Comparison of ENCODE assay signal across 9 cellular contexts in the genomic region with DNA sequence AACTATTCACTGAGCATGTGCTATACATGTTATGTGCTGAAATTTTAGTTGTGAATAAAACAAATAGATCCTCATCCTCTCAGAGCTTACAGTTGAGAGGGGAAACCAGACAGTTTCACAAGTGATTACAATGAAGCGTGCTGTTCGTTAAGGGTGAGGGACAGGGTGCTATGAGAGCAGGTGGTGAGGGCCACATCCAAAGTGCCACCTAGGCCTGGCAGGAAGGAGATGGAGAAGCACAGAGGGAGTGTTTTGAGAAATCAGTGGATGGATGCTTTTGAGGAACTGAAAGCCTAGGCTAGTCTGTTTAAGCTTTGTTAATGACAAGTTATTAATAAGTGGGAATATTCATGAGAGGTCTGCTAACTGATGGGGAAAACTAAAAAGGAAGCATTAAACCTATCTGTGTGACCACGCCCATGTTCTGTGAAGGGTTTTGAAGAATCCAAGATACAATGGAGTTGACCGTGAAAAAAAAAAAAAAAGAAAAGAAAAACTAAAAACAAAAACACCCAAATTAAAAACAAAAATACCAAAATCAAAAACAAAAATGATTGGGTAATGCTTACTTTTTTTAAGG. TPM values are rescaled to one million over a fixed set of nuclear protein-coding genes. Genes with fewer than 3 reads are reported as not detected.
A peak's percentile ranks its signal among the peaks of the same experiment; 100 is the strongest.
DNase-seq lines count a peak whose midpoint lies in the region; ATAC-seq, FAIRE-seq and TF ChIP-seq lines count a peak whose summit lies in the region.
"Had no signal": no experiment of that assay in that cellular context is flagged by ENCODE, and none has a peak within 500 bp of the region (broad histone marks: within the 10 kb centered on the region; RNA-seq: fewer than 3 reads in every experiment).

No MANE protein-coding gene starts in this region.

- CTCF ChIA-PET in SK-N-SH (lab: Yijun Ruan, JAX), result interaction anchor here (1.0 to 2.4 kb wide), 2 partner anchors 8 to 74 kb away, joined by 4 to 8 read pairs; no protein-coding TSS in a partner anchor

- peaks cover 7% of the 10 kb centered on the region; the same call in 2 of the 3 replicates for H3K4me1 Mint-ChIP-seq in GM23338

- peaks cover 71% of the 10 kb centered on the region for H3K4me1 ChIP-seq in Karpas-422 (ENCODE audit: low read length)
- H3K4me1 ChIP-seq in kidney (ENCODE audit: control insufficient read depth in 1 of 2, insufficient read depth in 1 of 2, low read depth in 1 of 2, low read length in 2 of 2), result peaks cover 0 to 4% of the 10 kb centered on the region in 2 donors
- H3K4me1 ChIP-seq in GM23338 (ENCODE audit: insufficient read depth), result peaks cover 11% of the 10 kb centered on the region
- H3K4me1 ChIP-seq in SK-N-SH (ENCODE audit: control insufficient read depth in 1 of 2, insufficient read depth in 2 of 2, low read depth in 1 of 2, low read length in 1 of 2), result no peaks in the 10 kb centered on the region; a peak in 2 of 4 replicates

- H3K36me3 ChIP-seq in Karpas-422 (ENCODE audit: insufficient read depth, low read length), result 0 out of 2 replicates have a peak, but pooled peaks cover 3% of the 10 kb centered on the region
- no peaks in the 10 kb centered on the region for H3K36me3 ChIP-seq in kidney (ENCODE audit: control insufficient read depth in 1 of 2, insufficient read depth in 2 of 2, low read length in 2 of 2)
- no peaks in the 10 kb centered on the region for H3K36me3 ChIP-seq in GM23338 (ENCODE audit: insufficient read depth)
- no peaks in the 10 kb centered on the region for H3K36me3 ChIP-seq in SK-N-SH (replicated peaks in 1 of 2; ENCODE audit: control insufficient read depth in 1 of 2, insufficient read depth in 2 of 2, low read length in 1 of 2)

- H3K36me3 Mint-ChIP-seq in GM23338 (ENCODE audit: low read depth), result no peaks in the 10 kb centered on the region

- POLR2A ChIA-PET in SK-N-SH (lab: Yijun Ruan, JAX), result no interaction called here

- no peaks in the 10 kb centered on the region for H3K27me3 ChIP-seq in Karpas-422 (ENCODE audit: low read length)
- no peaks in the 10 kb centered on the region for H3K27me3 ChIP-seq in GM23338 (ENCODE audit: insufficient read depth)
- H3K27me3 ChIP-seq in SK-N-SH (ENCODE audit: insufficient read depth), result no peaks in the 10 kb centered on the region

- no peaks in the 10 kb centered on the region; the same call in 2 of the 3 replicates for H3K9me3 Mint-ChIP-seq in GM23338

- no peak for TF ChIP-seq EP300 in SK-N-SH (IDR thresholded peaks at IDR 0.05; ENCODE audit: borderline replicate concordance in 1 of 2, low read depth in 1 of 2, low read length in 1 of 2)

- H3K27ac Mint-ChIP-seq in GM23338, result no peak overlapping the region

- H4K20me1 ChIP-seq in Karpas-422 (ENCODE audit: insufficient read depth, low read depth, low read length) (peaks cover 36% of the 10 kb centered on the region), GM23338 (replicated peaks; ENCODE audit: insufficient read depth) (no peaks in the 10 kb centered on the region), SK-N-SH (ENCODE audit: insufficient read depth) (no peaks in the 10 kb centered on the region)

- no peak overlapping the region for H2AFZ ChIP-seq in Karpas-422 (ENCODE audit: low read length)
- no peak overlapping the region for H2AFZ ChIP-seq in GM23338
- no peak overlapping the region for H2AFZ ChIP-seq in SK-N-SH (ENCODE audit: low read depth)

- peaks cover 8% of the 10 kb centered on the region for H3F3A ChIP-seq in GM23338 (replicated peaks; ENCODE audit: low read depth)
- H3F3A ChIP-seq in SK-N-SH (replicated peaks; ENCODE audit: insufficient read depth), result peaks cover 4% of the 10 kb centered on the region

- H3K4me3 Mint-ChIP-seq in GM23338, result no peak overlapping the region

- H3K27ac ChIP-seq in Karpas-422 (ENCODE audit: low read length), result peak overlapping the region; percentile 28
- no peak overlapping the region for H3K27ac ChIP-seq in kidney (ENCODE audit: low read depth in 2 of 2, low read length in 2 of 2)
- H3K27ac ChIP-seq in GM23338 (ENCODE audit: low read depth), result no peak overlapping the region
- H3K27ac ChIP-seq in SK-N-SH (ENCODE audit: low read depth in 2 of 2, low read length in 1 of 2), result no peak overlapping the region

- intact Hi-C loops in kidney (cut with DNase I), result no loop called here

- TF ChIP-seq RAD21 in SK-N-SH (IDR thresholded peaks at IDR 0.05; ENCODE audit: low read length), result no peak

- H3K9ac ChIP-seq in Karpas-422 (ENCODE audit: low read length) (no peak overlapping the region), kidney (ENCODE audit: low read length in 2 of 2) (no peak overlapping the region), SK-N-SH (no peak overlapping the region)

- ATAC-seq in GM18873 (IDR thresholded peaks at IDR 0.05; ENCODE audit: low FRiP score, unreplicated experiment) (peak; percentile 59), GM21825 (IDR thresholded peaks at IDR 0.05; ENCODE audit: unreplicated experiment) (peak; percentile 80), GM23338 (no peak)

- DNase-seq in Karpas-422 (no peak), kidney (no peak), GM23338 (ENCODE audit: low spot score) (no peak), HT-29 (ENCODE audit: low spot score) (no peak), occipital lobe (lab: John Stamatoyannopoulos, UW) (no peak), SK-N-SH (no peak)
- DNase-seq: NCI-H1105 had no signal

- peaks cover 3% of the 10 kb centered on the region for H3K27me3 Mint-ChIP-seq in GM23338 (ENCODE audit: insufficient read depth, low read depth, poor library complexity)

- WGBS in SK-N-SH (ENCODE audit: low lambda C conversion rate), result 33% methylated on average over 4 of the region's 4 CpGs

- H3K4me2 ChIP-seq in Karpas-422 (ENCODE audit: low read depth, low read length, poor library complexity, severe bottlenecking) (no peak overlapping the region), GM23338 (no peak overlapping the region), SK-N-SH (no peak overlapping the region)

- H3K9me2 ChIP-seq in Karpas-422 (replicated peaks; ENCODE audit: insufficient read depth, low read length), result no peaks in the 10 kb centered on the region
- H3K9me2 ChIP-seq in GM23338 (ENCODE audit: insufficient read depth), result peaks cover 5% of the 10 kb centered on the region; the same call in 1 of the 2 replicates
- no peaks in the 10 kb centered on the region for H3K9me2 ChIP-seq in SK-N-SH

- H3K79me2 ChIP-seq in Karpas-422 (ENCODE audit: low read length), result peaks cover 82% of the 10 kb centered on the region
- H3K79me2 ChIP-seq in GM23338 (replicated peaks; ENCODE audit: insufficient read depth), result no peaks in the 10 kb centered on the region
- H3K79me2 ChIP-seq in SK-N-SH (ENCODE audit: insufficient read depth), result no peaks in the 10 kb centered on the region

- no peak overlapping the region for H3K4me3 ChIP-seq in Karpas-422 (ENCODE audit: low read length)
- H3K4me3 ChIP-seq in kidney (ENCODE audit: low read length in 2 of 2), result no peak overlapping the region
- H3K4me3 ChIP-seq in GM23338, result no peak overlapping the region
- H3K4me3 ChIP-seq in SK-N-SH (ENCODE audit: low read depth in 2 of 2, low read length in 1 of 2), result no peak overlapping the region

- H3K9me3 ChIP-seq in Karpas-422 (ENCODE audit: low read length) (no peaks in the 10 kb centered on the region), kidney (ENCODE audit: control insufficient read depth in 1 of 2, low read length in 2 of 2) (peaks cover 0 to 4% of the 10 kb centered on the region in 2 donors), SK-N-SH (no peaks in the 10 kb centered on the region)

- peak; percentile 3 for FAIRE-seq in kidney (lab: Jason Lieb, UNC)

- TF ChIP-seq CTCF in kidney (IDR thresholded peaks at IDR 0.05; ENCODE audit: borderline replicate concordance, extremely low read depth, insufficient read depth) (no peak), GM23338 (conservative IDR thresholded peaks at IDR 0.05; ENCODE audit: low read depth in 2 of 2) (no peak), SK-N-SH (IDR thresholded peaks at IDR 0.05) (no peak)

TF ChIP-seq in SK-N-SH, 30 proteins besides CTCF, POLR2A, EP300 and RAD21 (continues in another document):
- TF ChIP-seq MEF2A (IDR thresholded peaks at IDR 0.05; ENCODE audit: borderline replicate concordance, low read depth), result no peak
- TF ChIP-seq JUND (IDR thresholded peaks at IDR 0.05), result no peak
- TF ChIP-seq TEAD4 (IDR thresholded peaks at IDR 0.05; ENCODE audit: borderline replicate concordance, insufficient read depth), result no peak
- no peak for TF ChIP-seq CHD2 (IDR thresholded peaks at IDR 0.05; ENCODE audit: low read length, partially characterized antibody)
- no peak for TF ChIP-seq TCF12 (IDR thresholded peaks at IDR 0.05)
- TF ChIP-seq TAF1 (IDR thresholded peaks at IDR 0.05; ENCODE audit: borderline replicate concordance, low read depth, low read length), result no peak
- TF ChIP-seq IRF3 (IDR thresholded peaks at IDR 0.05; ENCODE audit: low read depth, low read length), result no peak
- TF ChIP-seq, protein P1, sequence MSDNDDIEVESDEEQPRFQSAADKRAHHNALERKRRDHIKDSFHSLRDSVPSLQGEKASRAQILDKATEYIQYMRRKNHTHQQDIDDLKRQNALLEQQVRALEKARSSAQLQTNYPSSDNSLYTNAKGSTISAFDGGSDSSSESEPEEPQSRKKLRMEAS (IDR thresholded peaks at IDR 0.05; ENCODE audit: low read depth), result no peak
- no peak for TF ChIP-seq GABPA (IDR thresholded peaks at IDR 0.05; ENCODE audit: low read depth)

RNA-seq across cellular contexts. Expression of gene MCTP2, which starts 7.3 kb away (rescaled TPM):
- total RNA-seq in Karpas-422 (2014; rRNA removed; shearing (Covaris generic); ENCODE audit: low replicate concordance), result 42.0 and 58.9 TPM in 2 replicates
- 21.1 TPM for total RNA-seq in kidney
- 1.2 TPM for polyA plus RNA-seq in kidney (ENCODE audit: insufficient read depth, low read depth, low replicate concordance)
- 5.5 and 6.1 TPM in 2 replicates for total RNA-seq in GM23338 (2014; rRNA removed; shearing (Covaris generic))
- polyA plus RNA-seq in GM23338 (2016; fragmentation: Nextera tagmentation; extraction: Ambion mirVana), result 1.7 and 1.8 TPM in 2 replicates
- 16.1 and 20.0 TPM in 2 replicates for total RNA-seq in HT-29 (2014; rRNA removed; shearing (Covaris generic))
- total RNA-seq in occipital lobe, result 0.62 TPM
- polyA plus RNA-seq in SK-N-SH (2012; rRNA removed), result 0.26 and 0.52 TPM in 2 replicates
- 0.13 and 0.38 TPM in 2 replicates for polyA plus RNA-seq in SK-N-SH (2012; cell fraction: cytosol; rRNA removed)
- 0.23 and 0.82 TPM in 2 replicates for polyA plus RNA-seq in SK-N-SH (2012; cell fraction: nucleus; rRNA removed)
